1 cellular context compared by ENCODE assay signal in the genomic region with DNA sequence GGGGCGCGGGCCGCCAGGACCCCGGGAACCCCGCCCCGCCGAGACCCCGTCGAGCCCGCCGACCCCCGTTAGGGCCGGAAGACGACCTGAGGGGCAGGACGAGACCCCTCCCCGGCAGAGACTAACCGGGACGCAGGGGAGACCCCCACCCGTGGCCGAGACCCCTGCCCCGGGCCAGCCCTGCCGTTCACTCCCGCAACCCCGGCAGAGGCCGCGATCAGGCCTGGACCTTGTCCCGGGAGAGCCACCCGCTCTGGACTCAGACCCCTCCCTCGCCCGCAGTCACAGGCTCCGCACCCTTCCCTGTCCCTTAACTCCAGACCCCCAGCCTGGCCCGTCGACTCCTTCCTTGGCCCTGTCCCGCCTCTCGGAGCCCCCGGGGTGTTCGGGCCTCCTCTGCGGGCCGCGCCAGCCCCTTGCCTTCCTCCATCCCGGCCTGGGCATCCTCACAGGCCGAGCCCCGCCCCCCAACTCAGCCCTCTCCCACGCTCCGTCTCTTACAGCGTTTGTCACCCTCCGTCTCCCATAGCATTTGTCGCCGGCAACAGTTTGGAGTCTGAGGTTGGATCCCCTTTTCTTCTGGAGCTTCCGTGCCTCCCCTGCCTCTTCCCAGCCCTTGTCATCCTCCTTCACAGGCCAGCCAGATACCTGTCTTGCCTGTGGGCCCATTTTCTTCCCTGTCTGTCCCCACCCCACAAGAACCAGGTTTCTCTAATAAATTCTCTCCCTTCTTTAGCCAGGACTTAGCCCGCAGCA.
TF ChIP-seq lines count a peak whose summit lies in the region.

No MANE protein-coding gene starts in this region.

TF ChIP-seq in WTC11, 78 proteins besides CTCF, POLR2A, EP300 and RAD21 (continued from another document):
- TF ChIP-seq, protein P1, sequence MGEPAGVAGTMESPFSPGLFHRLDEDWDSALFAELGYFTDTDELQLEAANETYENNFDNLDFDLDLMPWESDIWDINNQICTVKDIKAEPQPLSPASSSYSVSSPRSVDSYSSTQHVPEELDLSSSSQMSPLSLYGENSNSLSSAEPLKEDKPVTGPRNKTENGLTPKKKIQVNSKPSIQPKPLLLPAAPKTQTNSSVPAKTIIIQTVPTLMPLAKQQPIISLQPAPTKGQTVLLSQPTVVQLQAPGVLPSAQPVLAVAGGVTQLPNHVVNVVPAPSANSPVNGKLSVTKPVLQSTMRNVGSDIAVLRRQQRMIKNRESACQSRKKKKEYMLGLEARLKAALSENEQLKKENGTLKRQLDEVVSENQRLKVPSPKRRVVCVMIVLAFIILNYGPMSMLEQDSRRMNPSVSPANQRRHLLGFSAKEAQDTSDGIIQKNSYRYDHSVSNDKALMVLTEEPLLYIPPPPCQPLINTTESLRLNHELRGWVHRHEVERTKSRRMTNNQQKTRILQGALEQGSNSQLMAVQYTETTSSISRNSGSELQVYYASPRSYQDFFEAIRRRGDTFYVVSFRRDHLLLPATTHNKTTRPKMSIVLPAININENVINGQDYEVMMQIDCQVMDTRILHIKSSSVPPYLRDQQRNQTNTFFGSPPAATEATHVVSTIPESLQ (CRISPR knock-in tag; IDR thresholded peaks at IDR 0.05), result no peak
- TF ChIP-seq, protein P2, sequence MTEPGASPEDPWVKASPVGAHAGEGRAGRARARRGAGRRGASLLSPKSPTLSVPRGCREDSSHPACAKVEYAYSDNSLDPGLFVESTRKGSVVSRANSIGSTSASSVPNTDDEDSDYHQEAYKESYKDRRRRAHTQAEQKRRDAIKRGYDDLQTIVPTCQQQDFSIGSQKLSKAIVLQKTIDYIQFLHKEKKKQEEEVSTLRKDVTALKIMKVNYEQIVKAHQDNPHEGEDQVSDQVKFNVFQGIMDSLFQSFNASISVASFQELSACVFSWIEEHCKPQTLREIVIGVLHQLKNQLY (CRISPR knock-in tag; IDR thresholded peaks at IDR 0.05), result no peak
- TF ChIP-seq ZNF423 (CRISPR knock-in tag; IDR thresholded peaks at IDR 0.05) (no peak), JAZF1 (CRISPR knock-in tag; IDR thresholded peaks at IDR 0.05) (no peak), RORB (CRISPR knock-in tag; IDR thresholded peaks at IDR 0.05) (no peak)
- TF ChIP-seq, protein P3, sequence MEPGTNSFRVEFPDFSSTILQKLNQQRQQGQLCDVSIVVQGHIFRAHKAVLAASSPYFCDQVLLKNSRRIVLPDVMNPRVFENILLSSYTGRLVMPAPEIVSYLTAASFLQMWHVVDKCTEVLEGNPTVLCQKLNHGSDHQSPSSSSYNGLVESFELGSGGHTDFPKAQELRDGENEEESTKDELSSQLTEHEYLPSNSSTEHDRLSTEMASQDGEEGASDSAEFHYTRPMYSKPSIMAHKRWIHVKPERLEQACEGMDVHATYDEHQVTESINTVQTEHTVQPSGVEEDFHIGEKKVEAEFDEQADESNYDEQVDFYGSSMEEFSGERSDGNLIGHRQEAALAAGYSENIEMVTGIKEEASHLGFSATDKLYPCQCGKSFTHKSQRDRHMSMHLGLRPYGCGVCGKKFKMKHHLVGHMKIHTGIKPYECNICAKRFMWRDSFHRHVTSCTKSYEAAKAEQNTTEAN (CRISPR knock-in tag; IDR thresholded peaks at IDR 0.05), result 0 out of 2 replicates have a peak, but pooled peaks have one; percentile 37
TF ChIP-seq in WTC11: peak in this region for 3.
